In the genomic region with DNA sequence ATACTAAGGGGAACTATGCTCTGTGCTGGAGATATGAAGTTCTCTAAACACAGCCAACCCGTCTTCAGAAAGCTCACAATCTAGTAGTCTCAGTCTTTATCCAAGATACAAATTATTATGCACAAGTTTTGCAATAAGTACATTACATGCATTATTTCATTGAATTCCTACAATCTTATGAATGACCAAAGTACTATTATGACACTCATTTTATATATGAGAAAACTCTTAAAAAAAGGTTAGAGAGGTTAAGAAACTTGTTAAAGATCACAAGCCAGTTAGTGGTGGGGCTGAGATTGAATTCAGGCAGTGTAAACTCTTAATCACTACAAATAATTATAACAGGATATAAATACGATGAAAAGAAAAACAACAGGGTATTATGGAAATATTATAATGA, we compare ENCODE assay signal across 1 cellular context.
A peak's percentile ranks its signal among the peaks of the same experiment; 100 is the strongest.
TF ChIP-seq lines count a peak whose summit lies in the region.

No MANE protein-coding gene starts in this region.

TF ChIP-seq in GM12878, 131 proteins besides CTCF, POLR2A, EP300 and RAD21 (continued from another document):
- TF ChIP-seq, protein P1, sequence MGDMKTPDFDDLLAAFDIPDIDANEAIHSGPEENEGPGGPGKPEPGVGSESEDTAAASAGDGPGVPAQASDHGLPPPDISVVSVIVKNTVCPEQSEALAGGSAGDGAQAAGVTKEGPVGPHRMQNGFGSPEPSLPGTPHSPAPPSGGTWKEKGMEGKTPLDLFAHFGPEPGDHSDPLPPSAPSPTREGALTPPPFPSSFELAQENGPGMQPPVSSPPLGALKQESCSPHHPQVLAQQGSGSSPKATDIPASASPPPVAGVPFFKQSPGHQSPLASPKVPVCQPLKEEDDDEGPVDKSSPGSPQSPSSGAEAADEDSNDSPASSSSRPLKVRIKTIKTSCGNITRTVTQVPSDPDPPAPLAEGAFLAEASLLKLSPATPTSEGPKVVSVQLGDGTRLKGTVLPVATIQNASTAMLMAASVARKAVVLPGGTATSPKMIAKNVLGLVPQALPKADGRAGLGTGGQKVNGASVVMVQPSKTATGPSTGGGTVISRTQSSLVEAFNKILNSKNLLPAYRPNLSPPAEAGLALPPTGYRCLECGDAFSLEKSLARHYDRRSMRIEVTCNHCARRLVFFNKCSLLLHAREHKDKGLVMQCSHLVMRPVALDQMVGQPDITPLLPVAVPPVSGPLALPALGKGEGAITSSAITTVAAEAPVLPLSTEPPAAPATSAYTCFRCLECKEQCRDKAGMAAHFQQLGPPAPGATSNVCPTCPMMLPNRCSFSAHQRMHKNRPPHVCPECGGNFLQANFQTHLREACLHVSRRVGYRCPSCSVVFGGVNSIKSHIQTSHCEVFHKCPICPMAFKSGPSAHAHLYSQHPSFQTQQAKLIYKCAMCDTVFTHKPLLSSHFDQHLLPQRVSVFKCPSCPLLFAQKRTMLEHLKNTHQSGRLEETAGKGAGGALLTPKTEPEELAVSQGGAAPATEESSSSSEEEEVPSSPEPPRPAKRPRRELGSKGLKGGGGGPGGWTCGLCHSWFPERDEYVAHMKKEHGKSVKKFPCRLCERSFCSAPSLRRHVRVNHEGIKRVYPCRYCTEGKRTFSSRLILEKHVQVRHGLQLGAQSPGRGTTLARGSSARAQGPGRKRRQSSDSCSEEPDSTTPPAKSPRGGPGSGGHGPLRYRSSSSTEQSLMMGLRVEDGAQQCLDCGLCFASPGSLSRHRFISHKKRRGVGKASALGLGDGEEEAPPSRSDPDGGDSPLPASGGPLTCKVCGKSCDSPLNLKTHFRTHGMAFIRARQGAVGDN (IDR thresholded peaks at IDR 0.05) = no peak
- TF ChIP-seq NFXL1 (IDR thresholded peaks at IDR 0.05; ENCODE audit: borderline replicate concordance) = peak; percentile 6; the same call in 1 of the 2 replicates
